Comparison of ENCODE assay signal across 9 cellular contexts in the genomic region with DNA sequence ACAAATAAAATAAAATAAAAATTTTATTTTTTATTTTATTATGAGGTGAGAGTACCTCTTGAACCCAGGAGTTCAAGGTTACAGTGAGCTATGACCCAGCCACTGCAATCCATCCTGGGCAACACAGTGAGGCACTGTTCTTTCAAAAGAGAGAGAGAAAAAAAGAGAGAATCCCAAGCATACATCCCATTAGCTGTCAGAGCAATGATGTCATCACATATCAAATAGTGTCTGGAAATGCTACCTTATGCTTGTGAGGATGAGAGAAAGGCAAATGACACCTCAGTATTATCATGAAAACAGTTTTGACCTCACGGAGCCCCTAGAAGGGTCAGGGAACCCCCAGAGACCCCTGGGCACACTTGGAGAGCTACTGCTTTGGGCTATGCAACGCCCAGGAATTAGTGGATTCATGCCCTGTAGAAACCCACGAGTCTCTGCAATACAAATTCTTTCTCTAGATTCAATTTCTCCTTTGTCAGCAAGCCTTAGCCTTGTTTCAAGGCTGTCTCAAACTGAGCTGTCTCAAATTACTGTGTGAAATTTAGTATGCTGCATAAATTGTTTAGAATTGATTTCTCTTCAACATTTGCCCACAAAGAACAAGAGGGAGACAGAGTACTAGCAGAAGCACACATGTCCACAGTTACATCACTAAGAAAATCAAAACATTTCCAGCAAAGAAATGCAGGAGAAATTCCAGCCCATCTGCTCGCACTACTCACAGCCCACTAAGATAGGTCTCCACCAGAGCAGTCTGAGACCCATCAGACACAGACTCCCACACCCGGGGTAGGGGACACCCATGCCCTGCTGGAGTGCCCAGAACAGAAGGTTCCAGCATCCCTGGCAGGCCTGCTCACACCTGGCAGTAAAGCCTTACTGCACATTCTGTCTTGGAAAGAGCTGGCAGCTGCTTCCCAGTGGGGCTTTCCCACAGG. TPM values are rescaled to one million over a fixed set of nuclear protein-coding genes. Genes with fewer than 3 reads are reported as not detected.
DNase-seq lines count a peak whose midpoint lies in the region; ATAC-seq, FAIRE-seq and TF ChIP-seq lines count a peak whose summit lies in the region.
"Had no signal": no experiment of that assay in that cellular context is flagged by ENCODE, and none has a peak within 500 bp of the region (broad histone marks: within the 10 kb centered on the region; RNA-seq: fewer than 3 reads in every experiment).

No MANE protein-coding gene starts in this region.

- no peak overlapping the region for H2BK5ac ChIP-seq in IMR-90 (ENCODE audit: low read depth, low read length, poor library complexity, severe bottlenecking)

- H3K9ac ChIP-seq in IMR-90 (ENCODE audit: low read depth, low read length) (no peak overlapping the region), Karpas-422 (ENCODE audit: low read length) (no peak overlapping the region)

- FAIRE-seq in bronchial epithelial cell (lab: Jason Lieb, UNC) (no peak), pancreas (lab: Jason Lieb, UNC) (no peak), D721Med (lab: Jason Lieb, UNC) (no peak)

- DNase-seq in IMR-90 (peak; percentile 79), bronchial epithelial cell (ENCODE audit: low read depth) (peak; percentile 29), pancreas (peak; percentile 65 to 90 (median 82)), D721Med (ENCODE audit: insufficient read length, low spot score) (no peak), Karpas-422 (no peak)
- DNase-seq: nucleus accumbens had no signal

- H3K27me3 ChIP-seq in IMR-90 (ENCODE audit: control insufficient read depth, insufficient read depth, low read length) (no peaks in the 10 kb centered on the region), bronchial epithelial cell (ENCODE audit: control insufficient read depth, insufficient read depth, low read length) (no peaks in the 10 kb centered on the region), pancreas (no peaks in the 10 kb centered on the region), Karpas-422 (ENCODE audit: low read length) (no peaks in the 10 kb centered on the region)

- H3K23ac ChIP-seq in IMR-90 (ENCODE audit: low read depth, low read length), result no peak overlapping the region

- no peak for TF ChIP-seq RAD21 in IMR-90 (IDR thresholded peaks at IDR 0.05; ENCODE audit: low read length)

- H3K9me1 ChIP-seq in IMR-90 (ENCODE audit: insufficient read depth, low read length), result peaks cover 27% of the 10 kb centered on the region

- in situ Hi-C loops in IMR-90 (cut with MboI; ENCODE audit: low sequenced_read_pairs), result no loop called here

- H2BK15ac ChIP-seq in IMR-90 (ENCODE audit: low read depth, low read length), result no peak overlapping the region

- CTCF ChIA-PET in IMR-90 (lab: Yijun Ruan, JAX), result no interaction called here

- BruUV-seq in IMR-90 (replicated peaks; lab: Mats Ljungman, UMichigan), result no TSS peak

- H4K20me1 ChIP-seq in IMR-90 (ENCODE audit: insufficient read depth, low read length), result peaks cover 84% of the 10 kb centered on the region
- peaks cover 27% of the 10 kb centered on the region; the same call in 1 of the 2 replicates for H4K20me1 ChIP-seq in Karpas-422 (ENCODE audit: insufficient read depth, low read depth, low read length)

- peak; percentile 82 for ATAC-seq in IMR-90 (ENCODE audit: low read depth)
- ATAC-seq in pancreas, result peak; percentile 75 to 87 (median 80)
- no peak for ATAC-seq in GM21390 (IDR thresholded peaks at IDR 0.05; ENCODE audit: unreplicated experiment)

- peaks cover 17% of the 10 kb centered on the region for H3K4me1 ChIP-seq in IMR-90 (ENCODE audit: control insufficient read depth, insufficient read depth, low read length)
- peaks cover 18 to 34% (median 29%) of the 10 kb centered on the region in 3 donors for H3K4me1 ChIP-seq in pancreas
- peaks cover 17% of the 10 kb centered on the region for H3K4me1 ChIP-seq in Karpas-422 (ENCODE audit: low read length)

- no peak overlapping the region for H4K91ac ChIP-seq in IMR-90 (ENCODE audit: insufficient read depth, low read depth, low read length)

- H3K4me3 ChIP-seq in IMR-90 (ENCODE audit: insufficient read depth, low read depth, low read length), result no peak overlapping the region
- no peak overlapping the region for H3K4me3 ChIP-seq in bronchial epithelial cell (ENCODE audit: low read depth, low read length)
- no peak overlapping the region for H3K4me3 ChIP-seq in pancreas
- no peak overlapping the region for H3K4me3 ChIP-seq in Karpas-422 (ENCODE audit: low read length)

- H3K9me2 ChIP-seq in Karpas-422 (replicated peaks; ENCODE audit: insufficient read depth, low read length), result no peaks in the 10 kb centered on the region

- TF ChIP-seq POLR2A in IMR-90 (IDR thresholded peaks at IDR 0.05; ENCODE audit: low read depth, low read length), result no peak

- H3K79me2 ChIP-seq in Karpas-422 (ENCODE audit: low read length), result peaks cover 93% of the 10 kb centered on the region

- H2BK20ac ChIP-seq in IMR-90 (ENCODE audit: low read depth, low read length), result no peak overlapping the region

- no peak overlapping the region for H3K4ac ChIP-seq in IMR-90 (ENCODE audit: low read depth, low read length)

- TF ChIP-seq CTCF in IMR-90 (conservative IDR thresholded peaks at IDR 0.05; ENCODE audit: low read depth, low read length) (peak; percentile 22; the same call in 1 of the 2 replicates), bronchial epithelial cell (IDR thresholded peaks at IDR 0.05; ENCODE audit: insufficient read depth, low read length, severe bottlenecking) (no peak), pancreas (IDR thresholded peaks at IDR 0.05) (no peak), D721Med (IDR thresholded peaks at IDR 0.05; ENCODE audit: insufficient read depth, missing control alignments) (no peak)

- H2AK5ac ChIP-seq in IMR-90 (ENCODE audit: low read depth, low read length), result no peak overlapping the region

- no peak overlapping the region for H3K56ac ChIP-seq in IMR-90 (ENCODE audit: extremely low read depth, insufficient read depth, low read length)

- H4K5ac ChIP-seq in IMR-90 (ENCODE audit: low read depth, low read length), result no peak overlapping the region

- dilution Hi-C loops in IMR-90 (cut with HindIII; ENCODE audit: low sequenced_read_pairs, unreplicated experiment), result no loop called here

- no peak overlapping the region for H3K18ac ChIP-seq in IMR-90 (ENCODE audit: low read depth, low read length)

- WGBS in IMR-90 (ENCODE audit: extremely low coverage in 2 of 2, insufficient read length in 1 of 2), 2 experiments, result 0% methylated on average over 1 of the region's 5 CpGs; no CpG with 5 or more reads in 1 of the 2 experiments
- WGBS in pancreas, 2 donors, result 37% methylated on average over 5 of the region's 5 CpGs

- H3K4me2 ChIP-seq in IMR-90 (ENCODE audit: low read depth, low read length) (peak overlapping the region; percentile 45), Karpas-422 (ENCODE audit: low read depth, low read length, poor library complexity, severe bottlenecking) (no peak overlapping the region)

- H3K36me3 ChIP-seq in IMR-90 (ENCODE audit: control insufficient read depth, insufficient read depth, low read length), result no peaks in the 10 kb centered on the region
- peaks cover 3% of the 10 kb centered on the region for H3K36me3 ChIP-seq in bronchial epithelial cell (ENCODE audit: control insufficient read depth, insufficient read depth, low read length)
- no peaks in the 10 kb centered on the region for H3K36me3 ChIP-seq in pancreas
- no peaks in the 10 kb centered on the region for H3K36me3 ChIP-seq in Karpas-422 (ENCODE audit: insufficient read depth, low read length)

- H2AK9ac ChIP-seq in IMR-90 (replicated peaks; ENCODE audit: low read depth, low read length, poor library complexity), result no peak overlapping the region

- H3K27ac ChIP-seq in IMR-90 (ENCODE audit: insufficient read depth, low read length), result peak overlapping the region; percentile 40; the same call in 1 of the 2 replicates
- peak overlapping the region; percentile 14 to 72 (median 57) for H3K27ac ChIP-seq in pancreas
- H3K27ac ChIP-seq in Karpas-422 (ENCODE audit: low read length), result no peak overlapping the region

- no peak overlapping the region for H4K8ac ChIP-seq in IMR-90 (ENCODE audit: low read depth in 2 of 2, low read length in 2 of 2)

- no peak overlapping the region for H2BK120ac ChIP-seq in IMR-90 (ENCODE audit: low read depth, low read length)

- H3K79me1 ChIP-seq in IMR-90 (ENCODE audit: low read depth in 1 of 2, low read length in 2 of 2), result peaks cover 25 to 84% of the 10 kb centered on the region in 2 experiments

- no peaks in the 10 kb centered on the region for H3K9me3 ChIP-seq in IMR-90 (ENCODE audit: control insufficient read depth, insufficient read depth, low read length)
- H3K9me3 ChIP-seq in pancreas, result no peaks in the 10 kb centered on the region
- no peaks in the 10 kb centered on the region for H3K9me3 ChIP-seq in Karpas-422 (ENCODE audit: low read length)

- H2AFZ ChIP-seq in IMR-90 (replicated peaks; ENCODE audit: low read length, poor library complexity) (no peak overlapping the region), Karpas-422 (ENCODE audit: low read length) (no peak overlapping the region)

- intact Hi-C loops in IMR-90 (cut with micrococcal nuclease), result no loop called here
- intact Hi-C loops in pancreas (cut with DNase I), result no loop called here

- POLR2A ChIA-PET in IMR-90 (lab: Charles Lee; ENCODE audit: unreplicated experiment), result interaction anchor here (0.6 kb wide), 1 partner anchor 39 kb away, joined by 3 read pairs; no protein-coding TSS in a partner anchor

- no peak overlapping the region for H3K14ac ChIP-seq in IMR-90 (replicated peaks; ENCODE audit: low read depth, low read length)

RNA-seq across cellular contexts. Expression of a gene that starts 18.1 kb away (rescaled TPM):
- total RNA-seq in IMR-90 (2012; rRNA removed), result 17.2 and 18.6 TPM in 2 replicates
- 33.5 and 35.4 TPM in 2 replicates for polyA plus RNA-seq in IMR-90 (2012; rRNA removed)
- polyA plus RNA-seq in IMR-90 (2012; cell fraction: cytosol; rRNA removed), result 29.9 and 40.0 TPM in 2 replicates
- 21.0 and 41.5 TPM in 2 replicates for polyA plus RNA-seq in IMR-90 (2012; cell fraction: nucleus; rRNA removed; ENCODE audit: low replicate concordance)
- total RNA-seq in bronchial epithelial cell, result 50.0 and 60.7 TPM in 2 replicates
- 10 to 100 TPM; 24.3 to 41.5 (median 34.7) TPM for total RNA-seq in pancreas
- 10 to 100 TPM; 26.7 to 28.7 TPM for polyA plus RNA-seq in pancreas
- total RNA-seq in Karpas-422 (2014; rRNA removed; shearing (Covaris generic); ENCODE audit: low replicate concordance), result 18.6 and 31.1 TPM in 2 replicates

RNA-seq across cellular contexts. Expression of a gene that starts 27.0 kb away (rescaled TPM):
- total RNA-seq in IMR-90 (2012; rRNA removed) (not detected in 2 replicates), bronchial epithelial cell (not detected in 2 replicates), pancreas (under 1 TPM in 2 of 6 donors, not detected in 4; 0.08 to 0.09 TPM)
- polyA plus RNA-seq in IMR-90 (2012; rRNA removed) (not detected in 2 replicates), pancreas (under 1 TPM; 0.27 to 0.31 TPM)
- not detected in 2 replicates for polyA plus RNA-seq in IMR-90 (2012; cell fraction: cytosol; rRNA removed)
- not detected in 2 replicates for polyA plus RNA-seq in IMR-90 (2012; cell fraction: nucleus; rRNA removed; ENCODE audit: low replicate concordance)
- total RNA-seq in Karpas-422 (2014; rRNA removed; shearing (Covaris generic); ENCODE audit: low replicate concordance), result not detected in 2 replicates
- total RNA-seq: M059J had no signal

RNA-seq across cellular contexts. Expression of a gene that starts 40.3 kb away (rescaled TPM):
- 13.4 and 16.7 TPM in 2 replicates for total RNA-seq in IMR-90 (2012; rRNA removed)
- polyA plus RNA-seq in IMR-90 (2012; rRNA removed), result 17.3 and 18.3 TPM in 2 replicates
- polyA plus RNA-seq in IMR-90 (2012; cell fraction: cytosol; rRNA removed), result 19.4 and 22.2 TPM in 2 replicates
- polyA plus RNA-seq in IMR-90 (2012; cell fraction: nucleus; rRNA removed; ENCODE audit: low replicate concordance), result 22.1 and 33.4 TPM in 2 replicates
- 6.9 and 12.9 TPM in 2 replicates for total RNA-seq in bronchial epithelial cell
- 1 to 10 TPM; 5.4 to 7.3 (median 6.2) TPM for total RNA-seq in pancreas
- polyA plus RNA-seq in pancreas, result 10 to 100 TPM; 13.3 to 14.6 TPM
- total RNA-seq in Karpas-422 (2014; rRNA removed; shearing (Covaris generic); ENCODE audit: low replicate concordance), result 3.5 and 7.8 TPM in 2 replicates

RNA-seq across cellular contexts. Expression of a gene that starts 45.9 kb away (rescaled TPM):
- not detected in 2 replicates for total RNA-seq in IMR-90 (2012; rRNA removed)
- not detected in 2 replicates for polyA plus RNA-seq in IMR-90 (2012; rRNA removed)
- not detected in 2 replicates for polyA plus RNA-seq in IMR-90 (2012; cell fraction: cytosol; rRNA removed)
- not detected in 2 replicates for polyA plus RNA-seq in IMR-90 (2012; cell fraction: nucleus; rRNA removed; ENCODE audit: low replicate concordance)
- not detected in 2 replicates for total RNA-seq in bronchial epithelial cell
- not detected for total RNA-seq in pancreas
- not detected for polyA plus RNA-seq in pancreas
- not detected in 2 replicates for total RNA-seq in Karpas-422 (2014; rRNA removed; shearing (Covaris generic); ENCODE audit: low replicate concordance)
- total RNA-seq: M059J had no signal
- polyA plus RNA-seq: adipose tissue had no signal

Comparison
In these comparisons a context has a peak if more than half of its experiments do, and no peak if none do; other contexts are left out.
1. DNase-seq: peak in IMR-90 (single experiment), bronchial epithelial cell (single experiment) and pancreas (6 of 6); none in D721Med (single experiment) and Karpas-422 (single experiment).